Comparison of ENCODE assay signal across 8 cellular contexts in genomic region chr10:101120884-101121660, GRCh38. TPM values are rescaled to one million over a fixed set of nuclear protein-coding genes. Genes with fewer than 3 reads are reported as not detected.
A peak's percentile ranks its signal among the peaks of the same experiment; 100 is the strongest.
DNase-seq lines count a peak whose midpoint lies in the region; ATAC-seq, FAIRE-seq and TF ChIP-seq lines count a peak whose summit lies in the region.

No MANE protein-coding gene starts in this region.

- H3K27ac Mint-ChIP-seq in neural progenitor cell, result no peak overlapping the region

- peaks cover 3% of the 10 kb centered on the region; the same call in 1 of the 2 replicates for H3K79me1 ChIP-seq in H1 (ENCODE audit: low read depth, low read length)

- no peak overlapping the region for H3K56ac ChIP-seq in H1 (replicated peaks; ENCODE audit: insufficient read length, low read depth, low read length)

- no peaks in the 10 kb centered on the region for H3K36me3 Mint-ChIP-seq in neural progenitor cell

- H2AFZ ChIP-seq in H1 (ENCODE audit: low read length), result no peak overlapping the region; the same call in 1 of the 2 replicates
- H2AFZ ChIP-seq in neural progenitor cell (replicated peaks), result no peak overlapping the region

- no peaks in the 10 kb centered on the region for H3F3A ChIP-seq in neural progenitor cell (ENCODE audit: low read depth)

- no peak overlapping the region; the same call in 1 of the 2 replicates for H4K8ac ChIP-seq in H1 (ENCODE audit: extremely low read depth, insufficient read depth, low read length)

- H3K4me2 ChIP-seq in H1 (ENCODE audit: insufficient read depth in 1 of 2, low read depth in 2 of 2, low read length in 2 of 2) (peak overlapping the region; percentile 70 to 76), neural progenitor cell (peak overlapping the region; percentile 67)

- H3K18ac ChIP-seq in H1 (ENCODE audit: extremely low read depth, low read length), result no peak overlapping the region

- H3K79me2 ChIP-seq in H1 (ENCODE audit: control insufficient read depth in 1 of 2, insufficient read depth in 2 of 2, low read length in 2 of 2) (no peaks in the 10 kb centered on the region), neural progenitor cell (ENCODE audit: low read depth) (no peaks in the 10 kb centered on the region)

- H3K4me1 ChIP-seq in SJSA1 (replicated peaks), result peaks cover 10% of the 10 kb centered on the region
- peaks cover 0 to 9% (median 5%) of the 10 kb centered on the region in 4 experiments; a peak in 5 of 7 replicates for H3K4me1 ChIP-seq in H1 (replicated peaks in 1 of 4; ENCODE audit: control insufficient read depth in 3 of 4, insufficient read depth in 4 of 4, low read length in 3 of 4)
- H3K4me1 ChIP-seq in neural progenitor cell, result peaks cover 12% of the 10 kb centered on the region

- no peaks in the 10 kb centered on the region for H3K36me3 ChIP-seq in SJSA1
- peaks cover 0 to 3% (median 0%) of the 10 kb centered on the region in 4 experiments; a peak in 1 of 8 replicates for H3K36me3 ChIP-seq in H1 (ENCODE audit: control insufficient read depth in 2 of 4, insufficient read depth in 4 of 4, low read length in 3 of 4)
- H3K36me3 ChIP-seq in neural progenitor cell, result no peaks in the 10 kb centered on the region

- H3K4me3 ChIP-seq in GM12875 (ENCODE audit: low read depth, low read length), result peak overlapping the region; percentile 32
- H3K4me3 ChIP-seq in SJSA1, result peak overlapping the region; percentile 25
- peak overlapping the region; percentile 26 to 53 (median 26); a peak in 5 of 8 replicates for H3K4me3 ChIP-seq in H1 (ENCODE audit: extremely low read depth in 1 of 4, insufficient read depth in 2 of 4, low read depth in 3 of 4, low read length in 4 of 4)
- peak overlapping the region; percentile 11 for H3K4me3 ChIP-seq in neural progenitor cell

- no peak overlapping the region for H2BK15ac ChIP-seq in H1 (ENCODE audit: low read length)

- no peak overlapping the region for H2AK5ac ChIP-seq in H1 (ENCODE audit: low read depth, low read length)

- H3K9me3 ChIP-seq in SJSA1 (replicated peaks), result peaks cover 5% of the 10 kb centered on the region; the same call in 1 of the 2 replicates
- no peaks in the 10 kb centered on the region for H3K9me3 ChIP-seq in H1 (ENCODE audit: insufficient read depth in 2 of 2, low read depth in 1 of 2, low read length in 1 of 2)
- no peaks in the 10 kb centered on the region for H3K9me3 ChIP-seq in neural progenitor cell (ENCODE audit: low read depth)

- H3K23me2 ChIP-seq in H1 (ENCODE audit: low read depth, low read length), result peaks cover 2% of the 10 kb centered on the region; the same call in 1 of the 2 replicates

- no peak overlapping the region for H3K23ac ChIP-seq in H1 (ENCODE audit: insufficient read length)

- TF ChIP-seq RAD21 in H1 (IDR thresholded peaks at IDR 0.05 in 1 of 2, conservative IDR thresholded peaks at IDR 0.05 in 1 of 2; ENCODE audit: low read depth in 2 of 2, low read length in 2 of 2), result no peak

- H3K27ac ChIP-seq in SJSA1 (no peak overlapping the region), H1 (ENCODE audit: low read depth, low read length) (no peak overlapping the region), neural progenitor cell (no peak overlapping the region), caudate nucleus (ENCODE audit: low read depth, low read length) (no peak overlapping the region)

- POLR2A ChIA-PET in H1 (lab: Charles Lee; ENCODE audit: partially characterized antibody), result no interaction called here

- 12% methylated on average over 37 of the region's 41 CpGs; no CpG with 5 or more reads in 1 of the 2 experiments for WGBS in H1 (ENCODE audit: extremely low coverage in 1 of 2, insufficient coverage in 1 of 2, insufficient read length in 1 of 2, insufficient replicate concordance in 2 of 2, low coverage in 1 of 2, low lambda C conversion rate in 2 of 2, missing lambda C conversion rate in 1 of 2), 2 experiments

- CTCF ChIA-PET in H1 (lab: Charles Lee; ENCODE audit: partially characterized antibody), result interaction anchor here (1.0 to 7.4 kb wide), 5 partner anchors 12 to 70 kb away, joined by 3 to 128 read pairs (median 20); partner anchors contain the start of gene TLX1

- no peak overlapping the region for H2BK5ac ChIP-seq in H1 (ENCODE audit: low read depth, low read length)

- H3K9ac ChIP-seq in H1 (replicated peaks in 1 of 4; ENCODE audit: extremely low read depth in 1 of 4, low read depth in 3 of 4, low read length in 3 of 4) (peak overlapping the region in 1 of 4 experiments; percentile 20; a peak in 1 of 7 replicates), neural progenitor cell (no peak overlapping the region)

- peaks cover 13% of the 10 kb centered on the region for H3K4me1 Mint-ChIP-seq in neural progenitor cell

- no peak for FAIRE-seq in H1 (lab: Jason Lieb, UNC)

- H3K9me3 Mint-ChIP-seq in neural progenitor cell, result peaks cover 5% of the 10 kb centered on the region

- no peak overlapping the region for H2BK120ac ChIP-seq in H1 (replicated peaks; ENCODE audit: low read depth, low read length)

- no peak overlapping the region for H3K4ac ChIP-seq in H1 (replicated peaks; ENCODE audit: insufficient read length, low read depth, low read length)

- peaks cover 85% of the 10 kb centered on the region for H3K27me3 ChIP-seq in SJSA1 (replicated peaks)
- H3K27me3 ChIP-seq in H1 (replicated peaks in 1 of 4; ENCODE audit: control insufficient read depth in 3 of 4, extremely low read depth in 1 of 4, insufficient read depth in 3 of 4, low read length in 3 of 4), result peaks cover 75 to 84% (median 81%) of the 10 kb centered on the region in 4 experiments
- peaks cover 100% of the 10 kb centered on the region for H3K27me3 ChIP-seq in neural progenitor cell

- H3K27me3 Mint-ChIP-seq in neural progenitor cell (ENCODE audit: insufficient read depth, low read depth), result peaks cover 86% of the 10 kb centered on the region

- H2BK20ac ChIP-seq in H1 (ENCODE audit: low read length), result no peak overlapping the region

- TF ChIP-seq EP300 in H1 (IDR thresholded peaks at IDR 0.05; ENCODE audit: borderline replicate concordance in 1 of 2, low read depth in 2 of 2, low read length in 2 of 2), result no peak

- H3K4me3 Mint-ChIP-seq in neural progenitor cell, result peak overlapping the region; percentile 62

- no peak for TF ChIP-seq POLR2A in H1 (IDR thresholded peaks at IDR 0.05; ENCODE audit: control extremely low read depth in 1 of 2, low read depth in 2 of 2, low read length in 2 of 2)

- H4K20me1 ChIP-seq in H1 (replicated peaks in 1 of 2; ENCODE audit: control insufficient read depth in 1 of 2, insufficient read depth in 2 of 2, low read length in 2 of 2) (peaks cover 8 to 12% of the 10 kb centered on the region in 2 experiments), neural progenitor cell (ENCODE audit: low read depth) (peaks cover 61% of the 10 kb centered on the region)

- DNase-seq in SJSA1 (ENCODE audit: low read depth in 1 of 2, low spot score in 2 of 2) (no peak), H1 (ENCODE audit: low read depth in 1 of 2, low spot score in 2 of 2) (no peak), neural progenitor cell (ENCODE audit: low spot score) (no peak), caudate nucleus (lab: John Stamatoyannopoulos, UW) (no peak), NCI-H748 (lab: John Stamatoyannopoulos, UW; ENCODE audit: unreplicated experiment) (no peak)

- TF ChIP-seq CTCF in GM12875 (IDR thresholded peaks at IDR 0.05; ENCODE audit: borderline replicate concordance, insufficient read depth, low read depth, low read length), result no peak
- TF ChIP-seq CTCF in H1 (IDR thresholded peaks at IDR 0.05; ENCODE audit: control extremely low read depth in 1 of 3, insufficient read depth in 1 of 3, low read depth in 1 of 3, low read length in 3 of 3), result no peak
- no peak for TF ChIP-seq CTCF in neural progenitor cell (IDR thresholded peaks at IDR 0.05)

- H3K14ac ChIP-seq in H1 (ENCODE audit: insufficient read length), result no peak overlapping the region

- no peak overlapping the region for H4K5ac ChIP-seq in H1 (ENCODE audit: insufficient read length, low read depth, low read length)

- no peak overlapping the region for H4K91ac ChIP-seq in H1 (replicated peaks; ENCODE audit: insufficient read length, low read length)

- no peak overlapping the region for H2BK12ac ChIP-seq in H1 (ENCODE audit: low read depth, low read length)

- ATAC-seq in GM19455 (IDR thresholded peaks at IDR 0.05; ENCODE audit: unreplicated experiment) (no peak), GM19452 (IDR thresholded peaks at IDR 0.05; ENCODE audit: unreplicated experiment) (no peak)

TF ChIP-seq in H1, 55 proteins besides CTCF, POLR2A, EP300 and RAD21 (continues in another document):
- no peak for TF ChIP-seq SIX5 (IDR thresholded peaks at IDR 0.05; ENCODE audit: low read depth, low read length)
- peak; percentile 95 for TF ChIP-seq EZH2 (IDR thresholded peaks at IDR 0.05; ENCODE audit: low read depth, low read length, severe bottlenecking)
- TF ChIP-seq SUZ12 (IDR thresholded peaks at IDR 0.05; ENCODE audit: low read length), result peak; percentile 97
- TF ChIP-seq JUND (IDR thresholded peaks at IDR 0.05; ENCODE audit: low read length), result no peak
- TF ChIP-seq RNF2 (IDR thresholded peaks at IDR 0.05; ENCODE audit: borderline replicate concordance, low read depth, low read length, missing control alignments, poor library complexity, severe bottlenecking), result peak; percentile 92
- no peak for TF ChIP-seq PHF8 (conservative IDR thresholded peaks at IDR 0.05; ENCODE audit: low read depth, low read length)

RNA-seq across cellular contexts. Expression of gene TLX1, which starts 10.0 kb away (rescaled TPM):
- not detected in 2 replicates for total RNA-seq in SJSA1 (2014; rRNA removed; shearing (Covaris generic))
- total RNA-seq in H1 (2021; fragmentation: NEBNext Ultra II Directional; extraction: Animal tissue kit (Norgen Biotek cat#: 25700)), result not detected in 2 replicates
- not detected in 2 replicates for polyA plus RNA-seq in H1 (2011; rRNA removed)
- not detected for polyA plus RNA-seq in H1 (2011; cell fraction: cytosol; rRNA removed)
- not detected for polyA plus RNA-seq in H1 (2011; cell fraction: nucleus; rRNA removed)
- polyA plus RNA-seq in H1 (2012, experiment 1 of 2), result not detected in 4 replicates
- polyA plus RNA-seq in H1 (2012, experiment 2 of 2), result not detected
- not detected for polyA plus RNA-seq in H1 (2013, experiment 1 of 2)
- not detected for polyA plus RNA-seq in H1 (2013, experiment 2 of 2)
- not detected in 2 replicates for polyA minus RNA-seq in H1 (2011; rRNA and poly(A)+ RNA removed)
- not detected for polyA minus RNA-seq in H1 (2011; cell fraction: cytosol; rRNA and poly(A)+ RNA removed)
- polyA minus RNA-seq in H1 (2011; cell fraction: nucleus; rRNA and poly(A)+ RNA removed), result not detected
- total RNA-seq in neural progenitor cell (ENCODE audit: low replicate concordance), result not detected in 2 replicates

RNA-seq across cellular contexts. Expression of gene KAZALD1, which starts 59.3 kb away (rescaled TPM):
- total RNA-seq in SJSA1 (2014; rRNA removed; shearing (Covaris generic)), result 1.4 and 1.8 TPM in 2 replicates
- total RNA-seq in H1 (2021; fragmentation: NEBNext Ultra II Directional; extraction: Animal tissue kit (Norgen Biotek cat#: 25700)), result 0.84 and 1.9 TPM in 2 replicates
- 0.65 and 1.1 TPM in 2 replicates for polyA plus RNA-seq in H1 (2011; rRNA removed)
- polyA plus RNA-seq in H1 (2011; cell fraction: cytosol; rRNA removed), result 0.97 TPM
- 2.2 TPM for polyA plus RNA-seq in H1 (2011; cell fraction: nucleus; rRNA removed)
- polyA plus RNA-seq in H1 (2012, experiment 1 of 2), result 0.84 to 1.2 TPM (median 1.1 TPM) in 4 replicates
- 0.28 TPM for polyA plus RNA-seq in H1 (2012, experiment 2 of 2)
- polyA plus RNA-seq in H1 (2013, experiment 1 of 2), result 1.0 TPM
- 1.1 TPM for polyA plus RNA-seq in H1 (2013, experiment 2 of 2)
- polyA minus RNA-seq in H1 (2011; rRNA and poly(A)+ RNA removed), result 0.76 and 1.0 TPM in 2 replicates
- polyA minus RNA-seq in H1 (2011; cell fraction: cytosol; rRNA and poly(A)+ RNA removed), result 0.81 TPM
- polyA minus RNA-seq in H1 (2011; cell fraction: nucleus; rRNA and poly(A)+ RNA removed), result 3.6 TPM
- total RNA-seq in neural progenitor cell (ENCODE audit: low replicate concordance), result 0.77 and 1.8 TPM in 2 replicates
